2 cellular contexts compared by ENCODE assay signal in the genomic region with DNA sequence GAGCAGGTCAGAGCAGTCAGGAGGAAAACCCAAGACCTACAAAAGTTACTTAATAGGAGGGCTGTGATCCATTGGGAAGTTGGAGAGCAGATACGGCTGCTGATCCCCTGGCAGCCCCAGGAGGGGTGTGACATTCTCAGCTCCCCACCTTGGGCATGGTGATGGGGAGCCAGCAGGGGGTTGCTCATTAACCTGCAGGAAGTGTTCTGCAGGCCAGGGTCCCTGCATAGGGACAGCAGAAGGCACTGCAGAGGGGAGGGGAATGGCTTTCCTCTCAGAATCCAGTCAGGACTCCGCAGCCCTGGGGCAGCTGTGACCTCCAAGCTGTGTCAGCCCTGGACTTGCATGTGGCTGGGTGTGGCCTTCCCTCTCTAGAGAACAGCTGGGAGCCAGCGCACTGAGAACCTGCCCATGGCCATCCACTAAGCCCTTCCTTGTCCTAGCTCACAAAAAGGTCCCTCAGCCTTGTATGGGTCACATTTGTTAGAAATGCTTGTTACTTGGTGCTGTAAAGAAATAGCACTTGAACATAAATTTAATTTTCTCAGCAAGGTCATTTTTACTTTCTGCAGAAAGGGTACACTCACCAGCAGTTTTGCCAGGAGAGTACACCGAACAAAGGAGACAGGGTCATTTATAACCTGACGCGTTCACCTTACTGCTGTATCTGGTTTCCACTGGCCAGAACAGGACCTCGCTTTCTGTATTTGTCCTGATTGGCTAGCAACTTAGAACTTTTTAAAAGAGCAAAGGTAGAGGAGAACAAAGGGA.
TF ChIP-seq lines count a peak whose summit lies in the region.

No MANE protein-coding gene starts in this region.

TF ChIP-seq in HCT116, 20 proteins besides CTCF, POLR2A, EP300 and RAD21:
- TF ChIP-seq JUND (IDR thresholded peaks at IDR 0.05) (no peak), CBX3 (IDR thresholded peaks at IDR 0.05; ENCODE audit: low read depth) (peak; percentile 52; the same call in 1 of the 2 replicates), ELF1 (IDR thresholded peaks at IDR 0.05; ENCODE audit: borderline replicate concordance, low read depth) (no peak), ZNF274 (IDR thresholded peaks at IDR 0.05; ENCODE audit: low read depth, low read length) (no peak), YY1 (IDR thresholded peaks at IDR 0.05; ENCODE audit: extremely low read depth, insufficient replicate concordance, low read depth, low read length) (no peak), EGR1 (IDR thresholded peaks at IDR 0.05; ENCODE audit: low read depth) (no peak)

TF ChIP-seq in GM12878, 131 proteins besides CTCF, POLR2A, EP300 and RAD21:
- 0 out of 2 replicates have a peak, but pooled peaks have one; percentile 25 for TF ChIP-seq CBX5 (IDR thresholded peaks at IDR 0.05; ENCODE audit: low read depth)
- TF ChIP-seq, protein P1, sequence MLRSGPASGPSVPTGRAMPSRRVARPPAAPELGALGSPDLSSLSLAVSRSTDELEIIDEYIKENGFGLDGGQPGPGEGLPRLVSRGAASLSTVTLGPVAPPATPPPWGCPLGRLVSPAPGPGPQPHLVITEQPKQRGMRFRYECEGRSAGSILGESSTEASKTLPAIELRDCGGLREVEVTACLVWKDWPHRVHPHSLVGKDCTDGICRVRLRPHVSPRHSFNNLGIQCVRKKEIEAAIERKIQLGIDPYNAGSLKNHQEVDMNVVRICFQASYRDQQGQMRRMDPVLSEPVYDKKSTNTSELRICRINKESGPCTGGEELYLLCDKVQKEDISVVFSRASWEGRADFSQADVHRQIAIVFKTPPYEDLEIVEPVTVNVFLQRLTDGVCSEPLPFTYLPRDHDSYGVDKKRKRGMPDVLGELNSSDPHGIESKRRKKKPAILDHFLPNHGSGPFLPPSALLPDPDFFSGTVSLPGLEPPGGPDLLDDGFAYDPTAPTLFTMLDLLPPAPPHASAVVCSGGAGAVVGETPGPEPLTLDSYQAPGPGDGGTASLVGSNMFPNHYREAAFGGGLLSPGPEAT (IDR thresholded peaks at IDR 0.05; ENCODE audit: low read depth), result no peak
